Comparison of ENCODE assay signal across 12 cellular contexts in the genomic region with DNA sequence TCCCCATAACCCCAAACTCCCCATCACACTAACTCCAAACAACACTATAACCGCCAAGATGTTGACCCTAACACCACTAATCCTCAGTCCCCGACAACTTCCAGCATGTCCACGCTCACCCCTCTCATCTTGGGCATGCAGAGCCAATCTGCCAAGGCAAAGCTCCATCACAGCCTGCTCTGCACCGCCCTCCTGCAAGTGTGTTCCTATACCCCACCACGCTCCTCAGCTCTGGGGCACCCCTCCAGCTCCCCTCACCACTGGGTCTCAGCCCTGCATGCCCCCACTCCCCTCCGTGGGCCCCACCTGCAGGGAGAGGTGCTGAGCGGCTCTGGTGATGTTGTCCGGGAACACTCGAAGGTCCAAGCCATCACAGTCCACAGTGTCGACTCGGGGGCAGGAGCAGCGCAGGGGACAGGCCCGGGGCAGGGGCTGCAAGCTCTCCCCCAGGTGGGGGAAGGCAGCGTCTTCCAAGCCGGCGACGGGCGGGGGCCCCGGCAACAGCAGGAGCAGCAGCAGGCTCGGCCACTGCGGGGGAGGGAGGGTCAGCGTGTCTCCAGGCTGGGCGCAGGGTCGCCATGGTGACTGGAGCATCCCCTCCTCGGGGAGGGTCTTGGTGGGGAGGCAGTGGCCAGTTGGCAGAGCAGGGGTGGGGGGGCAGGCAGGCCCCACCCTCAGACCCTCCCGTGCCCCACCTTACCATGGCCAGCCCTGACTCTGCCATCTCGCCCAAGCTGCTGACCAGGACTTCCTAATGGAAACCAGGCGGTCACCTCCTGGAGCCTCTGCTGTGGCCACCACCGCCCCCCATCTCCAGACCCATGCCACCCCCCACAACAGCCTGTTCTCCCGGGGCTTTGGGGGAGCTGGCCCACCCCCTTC. TPM values are rescaled to one million over a fixed set of nuclear protein-coding genes. Genes with fewer than 3 reads are reported as not detected.
DNase-seq lines count a peak whose midpoint lies in the region; ATAC-seq, FAIRE-seq and TF ChIP-seq lines count a peak whose summit lies in the region.
"Had no signal": no experiment of that assay in that cellular context is flagged by ENCODE, and none has a peak within 500 bp of the region (broad histone marks: within the 10 kb centered on the region; RNA-seq: fewer than 3 reads in every experiment).

No MANE protein-coding gene starts in this region.

- H3K4me1 ChIP-seq in ascending aorta (peaks cover 4 to 5% of the 10 kb centered on the region in 2 donors), kidney (ENCODE audit: control insufficient read depth in 1 of 2, insufficient read depth in 1 of 2, low read depth in 1 of 2, low read length in 2 of 2) (no peaks in the 10 kb centered on the region), tibial nerve (peaks cover 0 to 15% (median 5%) of the 10 kb centered on the region in 4 donors)
- H3K4me1 ChIP-seq: right lobe of liver had no signal

- no peak for ATAC-seq in GM18498 (IDR thresholded peaks at IDR 0.05; ENCODE audit: unreplicated experiment)
- no peak for ATAC-seq in HG03175 (IDR thresholded peaks at IDR 0.05; ENCODE audit: unreplicated experiment)

- peak; percentile 38 for DNase-seq in DMS 273 (lab: John Stamatoyannopoulos, UW; ENCODE audit: unreplicated experiment)
- DNase-seq in DMS 273 treated with DMSO at 0.1 percent for 48 hours (lab: John Stamatoyannopoulos, UW) = no peak
- DNase-seq in ascending aorta (ENCODE audit: low spot score in 2 of 2) = no peak
- peak; percentile 82 for DNase-seq in kidney
- no peak for DNase-seq in tibial nerve (ENCODE audit: low spot score in 2 of 2)
- DNase-seq in HCEC 1CT = no peak
- DNase-seq: foreskin melanocyte, NCI-H1105, right lobe of liver had no signal

- no peak for TF ChIP-seq EP300 in tibial nerve (IDR thresholded peaks at IDR 0.05)

- H3K36me3 ChIP-seq in ascending aorta = no peaks in the 10 kb centered on the region
- H3K36me3 ChIP-seq in kidney (ENCODE audit: control insufficient read depth in 1 of 2, insufficient read depth in 2 of 2, low read length in 2 of 2) = peaks cover 0 to 2% of the 10 kb centered on the region in 2 donors
- no peaks in the 10 kb centered on the region for H3K36me3 ChIP-seq in tibial nerve
- H3K36me3 ChIP-seq: right lobe of liver had no signal

- TF ChIP-seq POLR2A in tibial nerve (IDR thresholded peaks at IDR 0.05) = no peak

- TF ChIP-seq CTCF in ascending aorta (IDR thresholded peaks at IDR 0.05) (no peak), kidney (IDR thresholded peaks at IDR 0.05; ENCODE audit: borderline replicate concordance, extremely low read depth, insufficient read depth) (no peak), tibial nerve (IDR thresholded peaks at IDR 0.05) (no peak)

- H3K27ac ChIP-seq in ascending aorta (peak overlapping the region in 1 of 2 donors; percentile 52), kidney (ENCODE audit: low read depth in 2 of 2, low read length in 2 of 2) (no peak overlapping the region), tibial nerve (peak overlapping the region in 1 of 4 donors; percentile 42)
- H3K27ac ChIP-seq: 22Rv1, right lobe of liver had no signal

- peak overlapping the region; percentile 18 to 70 for H3K4me3 ChIP-seq in ascending aorta
- no peak overlapping the region for H3K4me3 ChIP-seq in kidney (ENCODE audit: low read length in 2 of 2)
- peak overlapping the region; percentile 9 to 49 (median 26) for H3K4me3 ChIP-seq in tibial nerve
- H3K4me3 ChIP-seq: right lobe of liver had no signal

- H3K9me3 ChIP-seq in ascending aorta (no peaks in the 10 kb centered on the region), kidney (ENCODE audit: control insufficient read depth in 1 of 2, low read length in 2 of 2) (no peaks in the 10 kb centered on the region), tibial nerve (no peaks in the 10 kb centered on the region)
- H3K9me3 ChIP-seq: right lobe of liver had no signal

- FAIRE-seq in kidney (lab: Jason Lieb, UNC) = no peak

- H3K9ac ChIP-seq in kidney (ENCODE audit: low read length in 2 of 2) = no peak overlapping the region

- H3K27me3 ChIP-seq in ascending aorta (no peaks in the 10 kb centered on the region), tibial nerve (peaks cover 0 to 30% of the 10 kb centered on the region in 2 donors)
- H3K27me3 ChIP-seq: right lobe of liver had no signal

- intact Hi-C loops in ascending aorta (cut with DNase I) (no loop called here), kidney (cut with DNase I) (no loop called here)

- 13 to 18% methylated on average over 13 to 30 of the region's 30 CpGs for WGBS in tibial nerve, 2 donors

RNA-seq across cellular contexts. Expression of gene PODNL1, which starts 0.5 kb away (rescaled TPM):
- total RNA-seq in ascending aorta (12.9 TPM), kidney (3.0 TPM), tibial nerve (10 to 100 TPM in 3 of 4 donors, 1 to 10 TPM in 1; 9.4 to 45.7 (median 20.7) TPM)
- polyA plus RNA-seq in kidney (ENCODE audit: insufficient read depth, low read depth, low replicate concordance) = not detected

RNA-seq across cellular contexts. Expression of gene DCAF15, which starts 14.6 kb away (rescaled TPM):
- total RNA-seq in ascending aorta (35.0 TPM), kidney (35.5 TPM), tibial nerve (10 to 100 TPM; 14.3 to 31.5 (median 19.3) TPM)
- polyA plus RNA-seq in kidney (ENCODE audit: insufficient read depth, low read depth, low replicate concordance) = 21.9 TPM

RNA-seq across cellular contexts. Expression of gene CC2D1A, which starts 31.7 kb away (rescaled TPM):
- total RNA-seq in ascending aorta (128 TPM), kidney (36.9 TPM), tibial nerve (10 to 100 TPM; 42.7 to 99.3 (median 56.0) TPM)
- 28.8 TPM for polyA plus RNA-seq in kidney (ENCODE audit: insufficient read depth, low read depth, low replicate concordance)

RNA-seq across cellular contexts. Expression of gene BRME1, which starts 31.8 kb away (rescaled TPM):
- not detected for total RNA-seq in ascending aorta
- total RNA-seq in kidney = 1.8 TPM
- polyA plus RNA-seq in kidney (ENCODE audit: insufficient read depth, low read depth, low replicate concordance) = 1.5 TPM
- 1 to 10 TPM in 3 of 4 donors, not detected in 1; 1.5 to 3.3 (median 3.0) TPM for total RNA-seq in tibial nerve

Comparison
In these comparisons a context has a peak if more than half of its experiments do, and no peak if none do; other contexts are left out.
1. DNase-seq: peak in DMS 273 (single experiment) and kidney (single experiment); none in DMS 273 treated with DMSO at 0.1 percent for 48 hours (single experiment), ascending aorta (0 of 2), tibial nerve (0 of 2) and HCEC 1CT (single experiment).
2. H3K4me3 ChIP-seq: peak in ascending aorta (2 of 2) and tibial nerve (4 of 4); none in kidney (0 of 2).